ENCODE assay signal across 14 cellular contexts in the genomic region with DNA sequence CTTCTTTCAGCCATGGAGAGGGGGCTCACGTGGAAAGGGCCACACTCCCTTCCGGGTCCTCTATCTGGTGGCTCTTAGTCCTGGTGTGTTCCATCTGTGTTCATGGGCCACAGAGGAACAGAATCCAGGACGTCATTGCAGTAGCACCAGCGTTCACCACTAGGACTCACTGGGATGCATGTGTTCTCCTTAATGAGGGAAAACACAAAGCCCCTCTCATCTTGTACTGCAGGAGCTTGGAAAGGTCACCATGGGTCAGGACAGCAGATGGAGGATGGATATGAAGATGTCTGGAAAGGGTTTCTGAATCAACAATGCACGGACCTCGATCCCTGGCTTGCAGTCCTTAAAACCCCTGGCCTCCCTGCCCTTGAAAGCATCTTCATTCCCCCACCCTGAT.
"Had no signal": no experiment of that assay in that cellular context is flagged by ENCODE, and none has a peak within 500 bp of the region (broad histone marks: within the 10 kb centered on the region; RNA-seq: fewer than 3 reads in every experiment).

No MANE protein-coding gene starts in this region.

- H3K27ac ChIP-seq: adrenal gland, body of pancreas, esophagus squamous epithelium, foreskin keratinocyte, left ventricle myocardium inferior, pancreas had no signal

- H3K4me1 ChIP-seq: adrenal gland, foreskin keratinocyte, left ventricle myocardium inferior, pancreas had no signal

- H3K4me3 ChIP-seq: adrenal gland, body of pancreas, esophagus squamous epithelium, left ventricle myocardium inferior, pancreas had no signal

- H3K4me3 Mint-ChIP-seq: activated CD4-positive, alpha-beta T cell treated with anti-CD3 and anti-CD28 coated beads for 36 hours; activated CD8-positive, alpha-beta T cell treated with anti-CD3 and anti-CD28 coated beads for 36 hours; activated naive CD4-positive, alpha-beta T cell treated with anti-CD3 and anti-CD28 coated beads, Interleukin-2, amount 10 ng/mL, durations not matched to agents 7 days and 5 days; stimulated activated naive CD8-positive, alpha-beta T cell treated with anti-CD3 and anti-CD28 coated beads, Interleukin-15, Interleukin-2, amounts not matched to agents 100 ng/mL and 50 ng/mL, for 24 hours had no signal

- H3K27me3 ChIP-seq: adrenal gland, body of pancreas, pancreas had no signal

- ATAC-seq: activated CD4-positive, alpha-beta T cell treated with anti-CD3 and anti-CD28 coated beads for 36 hours; activated CD8-positive, alpha-beta T cell treated with anti-CD3 and anti-CD28 coated beads for 36 hours; body of pancreas; foreskin keratinocyte; pancreas had no signal

- H3K9me3 ChIP-seq: adrenal gland, body of pancreas, esophagus squamous epithelium, left ventricle myocardium inferior, pancreas had no signal

- H3K36me3 Mint-ChIP-seq: activated naive CD4-positive, alpha-beta T cell treated with anti-CD3 and anti-CD28 coated beads, Interleukin-2, amount 10 ng/mL, durations not matched to agents 7 days and 5 days had no signal

- H3K9me3 Mint-ChIP-seq: activated CD8-positive, alpha-beta T cell treated with anti-CD3 and anti-CD28 coated beads for 36 hours; activated naive CD4-positive, alpha-beta T cell treated with anti-CD3 and anti-CD28 coated beads, Interleukin-2, amount 10 ng/mL, durations not matched to agents 7 days and 5 days; stimulated activated naive CD8-positive, alpha-beta T cell treated with anti-CD3 and anti-CD28 coated beads, Interleukin-15, Interleukin-2, amounts not matched to agents 100 ng/mL and 50 ng/mL, for 24 hours had no signal

- H3K27ac Mint-ChIP-seq: activated CD4-positive, alpha-beta T cell treated with anti-CD3 and anti-CD28 coated beads for 36 hours; activated CD8-positive, alpha-beta T cell treated with anti-CD3 and anti-CD28 coated beads for 36 hours; activated naive CD4-positive, alpha-beta T cell treated with anti-CD3 and anti-CD28 coated beads, Interleukin-2, amount 10 ng/mL, durations not matched to agents 7 days and 5 days; stimulated activated naive CD8-positive, alpha-beta T cell treated with anti-CD3 and anti-CD28 coated beads, Interleukin-15, Interleukin-2, amounts not matched to agents 100 ng/mL and 50 ng/mL, for 24 hours had no signal

- DNase-seq: activated CD4-positive, alpha-beta T cell treated with anti-CD3 and anti-CD28 coated beads for 36 hours; activated CD8-positive, alpha-beta T cell treated with anti-CD3 and anti-CD28 coated beads for 36 hours; activated naive CD4-positive, alpha-beta T cell treated with anti-CD3 and anti-CD28 coated beads, Interleukin-2, amount 10 ng/mL, durations not matched to agents 7 days and 5 days; adrenal gland; body of pancreas; esophagus squamous epithelium; foreskin keratinocyte; left ventricle myocardium inferior; mesenchymal stem cell; pancreas; stimulated activated CD4-positive, alpha-beta T cell treated with anti-CD3 and anti-CD28 coated beads, Interleukin-4, amount 100 ng/mL, for 1 hour; T-helper 9 cell had no signal

- H3K36me3 ChIP-seq: adrenal gland, esophagus squamous epithelium, left ventricle myocardium inferior, pancreas had no signal

- FAIRE-seq: islet of Langerhans, pancreas had no signal

- H3K4me1 Mint-ChIP-seq: activated CD4-positive, alpha-beta T cell treated with anti-CD3 and anti-CD28 coated beads for 36 hours; activated naive CD4-positive, alpha-beta T cell treated with anti-CD3 and anti-CD28 coated beads, Interleukin-2, amount 10 ng/mL, durations not matched to agents 7 days and 5 days had no signal
